In genomic region chr3:172635588-172635987, GRCh38 we compare ENCODE assay signal across 8 cellular contexts.
DNase-seq lines count a peak whose midpoint lies in the region; ATAC-seq and TF ChIP-seq lines count a peak whose summit lies in the region.

No MANE protein-coding gene starts in this region.

- H3K9me3 ChIP-seq in ovary (no peaks in the 10 kb centered on the region), tibial nerve (no peaks in the 10 kb centered on the region)

- H3K4me3 ChIP-seq in ovary, result no peak overlapping the region
- H3K4me3 ChIP-seq in tibial nerve, result no peak overlapping the region

- WGBS in ovary, 3 donors, result 77 to 84% (median 83%) methylated on average over 3 of the region's 3 CpGs
- 79 to 83% methylated on average over 3 of the region's 3 CpGs for WGBS in tibial nerve, 2 donors

- TF ChIP-seq CTCF in GM13976 (IDR thresholded peaks at IDR 0.05; ENCODE audit: borderline replicate concordance, control extremely low read depth, extremely low read depth, insufficient read depth, missing control alignments), result no peak
- no peak for TF ChIP-seq CTCF in ovary (IDR thresholded peaks at IDR 0.05)
- TF ChIP-seq CTCF in tibial nerve (IDR thresholded peaks at IDR 0.05), result no peak

- H3K27ac ChIP-seq in ovary, result no peak overlapping the region
- H3K27ac ChIP-seq in tibial nerve, result no peak overlapping the region

- no peaks in the 10 kb centered on the region for H3K36me3 ChIP-seq in ovary
- H3K36me3 ChIP-seq in tibial nerve, result peaks cover 0 to 19% (median 0%) of the 10 kb centered on the region in 3 donors

- in situ Hi-C loops in GM13976 (cut with MboI; ENCODE audit: low sequenced_read_pairs, unreplicated experiment), result no loop called here

- H3K27me3 ChIP-seq in ovary (no peaks in the 10 kb centered on the region), tibial nerve (no peaks in the 10 kb centered on the region)

- intact Hi-C loops in ovary (cut with DNase I), result no loop called here

- DNase-seq in GM13976 (ENCODE audit: low spot score), result peak; percentile 70
- no peak for DNase-seq in ovary
- no peak for DNase-seq in cortex of kidney (lab: John Stamatoyannopoulos, UW)
- DNase-seq in tibial nerve (ENCODE audit: low spot score in 2 of 2), result no peak
- no peak for DNase-seq in NCI-H526 treated with DMSO at 0.1 percent for 48 hours (lab: John Stamatoyannopoulos, UW)

- TF ChIP-seq EP300 in ovary (IDR thresholded peaks at IDR 0.05) (no peak), tibial nerve (IDR thresholded peaks at IDR 0.05) (no peak)

- peak; percentile 98 for ATAC-seq in GM21367 (IDR thresholded peaks at IDR 0.05; ENCODE audit: unreplicated experiment)
- ATAC-seq in HG03520 (IDR thresholded peaks at IDR 0.05; ENCODE audit: unreplicated experiment), result peak; percentile 99
- ATAC-seq in esophagus mucosa, result peak; percentile 98

- no peak for TF ChIP-seq POLR2A in ovary (IDR thresholded peaks at IDR 0.05)
- no peak for TF ChIP-seq POLR2A in tibial nerve (IDR thresholded peaks at IDR 0.05)

- H3K4me1 ChIP-seq in ovary (ENCODE audit: insufficient read depth) (no peaks in the 10 kb centered on the region), tibial nerve (peaks cover 0 to 8% (median 0%) of the 10 kb centered on the region in 4 donors)
